In the genomic region with DNA sequence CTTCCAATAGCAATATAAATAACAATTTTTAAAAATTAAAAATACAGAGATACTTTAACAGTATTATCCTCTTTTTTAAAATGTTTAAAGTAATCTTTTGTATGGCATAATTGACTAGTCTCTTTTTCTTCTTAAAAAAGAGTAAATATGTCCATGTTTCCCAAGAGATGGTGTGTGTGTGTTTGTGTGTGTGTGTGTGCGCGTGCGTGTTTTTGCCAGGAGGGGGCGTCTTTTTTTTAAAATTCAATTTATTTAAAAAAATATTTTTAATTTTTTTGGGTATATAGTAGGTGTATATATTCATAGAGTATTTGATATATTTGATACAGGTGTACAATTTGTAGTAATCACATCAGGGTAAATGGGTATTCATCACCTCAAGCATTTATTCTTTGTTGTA, we compare ENCODE assay signal across 23 cellular contexts.
DNase-seq lines count a peak whose midpoint lies in the region; ATAC-seq and TF ChIP-seq lines count a peak whose summit lies in the region.
"Had no signal": no experiment of that assay in that cellular context is flagged by ENCODE, and none has a peak within 500 bp of the region (broad histone marks: within the 10 kb centered on the region; RNA-seq: fewer than 3 reads in every experiment).

No MANE protein-coding gene starts in this region.

- no peak overlapping the region for H3K27ac ChIP-seq in VCaP
- H3K27ac ChIP-seq: GM23248, SJSA1, thyroid gland had no signal

- peak; percentile 13 for DNase-seq in DMS53 (lab: John Stamatoyannopoulos, UW)
- no peak for DNase-seq in DMS53 treated with DMSO at 0.1 percent for 48 hours (lab: John Stamatoyannopoulos, UW; ENCODE audit: unreplicated experiment)
- DNase-seq in erythroblast (lab: John Stamatoyannopoulos, UW): peak; percentile 2 to 12
- no peak for DNase-seq in retinal pigment epithelial cell (ENCODE audit: low read depth)
- no peak for DNase-seq in RKO (ENCODE audit: low spot score)
- DNase-seq in central memory CD4-positive, alpha-beta T cell: no peak
- DNase-seq: activated CD8-positive, alpha-beta memory T cell treated with anti-CD3 and anti-CD28 coated beads for 24 hours; CD4-positive, CD25-positive, alpha-beta regulatory T cell; effector CD4-positive, alpha-beta T cell; GM23248; left colon; midbrain; NCI-H2029; NCI-H510A; right cardiac atrium; stimulated activated CD4-positive, alpha-beta T cell treated with anti-CD3 and anti-CD28 coated beads, Interleukin-15, amount 100 ng/mL, for 24 hours; thyroid gland had no signal

- TF ChIP-seq POLR2A in erythroblast (IDR thresholded peaks at IDR 0.05; ENCODE audit: low read length): no peak

- TF ChIP-seq CTCF in VCaP (conservative IDR thresholded peaks at IDR 0.05): peak; percentile 27; the same call in 1 of the 2 replicates
- peak; percentile 33 for TF ChIP-seq CTCF in retinal pigment epithelial cell (conservative IDR thresholded peaks at IDR 0.05; ENCODE audit: low read depth, low read length)

- H3K4me3 ChIP-seq in retinal pigment epithelial cell (ENCODE audit: low read length): no peak overlapping the region
- H3K4me3 ChIP-seq: GM23248, SJSA1, thyroid gland had no signal

- no peak for ATAC-seq in GM21619 (IDR thresholded peaks at IDR 0.05; ENCODE audit: unreplicated experiment)
- ATAC-seq: activated CD4-positive, CD25-positive, alpha-beta regulatory T cell treated with anti-CD3 and anti-CD28 coated beads, Interleukin-2, amount 50 U/mL, for 24 hours; activated naive CD4-positive, alpha-beta T cell treated with anti-CD3 and anti-CD28 coated beads, Interleukin-2, amount 50 U/mL, for 72 hours; left colon; right cardiac atrium; stimulated activated memory B cell treated with anti-CD40 and anti-IgM and Interleukin-4, amounts not matched to agents 10 μg/mL and 1 μg/mL and 100 μg/mL, for 72 hours had no signal

Comparison
In these comparisons a context has a peak if more than half of its experiments do, and no peak if none do; other contexts are left out.
1. DNase-seq: peak in DMS53 (single experiment) and erythroblast (2 of 2); none in DMS53 treated with DMSO at 0.1 percent for 48 hours (single experiment), retinal pigment epithelial cell (single experiment), RKO (single experiment) and central memory CD4-positive, alpha-beta T cell (single experiment).